Comparison of ENCODE assay signal across 1 cellular context in genomic region chr7:92706563-92706962, GRCh38.
TF ChIP-seq lines count a peak whose summit lies in the region.

No MANE protein-coding gene starts in this region.

TF ChIP-seq in IMR-90, 13 proteins besides CTCF, POLR2A, EP300 and RAD21:
- TF ChIP-seq MAZ (IDR thresholded peaks at IDR 0.05; ENCODE audit: borderline replicate concordance, low read depth, low read length) (no peak), SMC3 (IDR thresholded peaks at IDR 0.05; ENCODE audit: low read depth, low read length) (no peak), FOS (IDR thresholded peaks at IDR 0.05; ENCODE audit: low read depth, low read length) (no peak), BHLHE40 (IDR thresholded peaks at IDR 0.05; ENCODE audit: low read depth, low read length) (no peak)
